In genomic region chr15:90191795-90192494, GRCh38 we compare ENCODE assay signal across 1 cellular context.
TF ChIP-seq lines count a peak whose summit lies in the region.

No MANE protein-coding gene starts in this region.

TF ChIP-seq in GM12878, 131 proteins besides CTCF, POLR2A, EP300 and RAD21 (continued from another document and continues in another):
- TF ChIP-seq CREM (IDR thresholded peaks at IDR 0.05; ENCODE audit: low read depth): no peak
- no peak for TF ChIP-seq BACH1 (IDR thresholded peaks at IDR 0.05; ENCODE audit: borderline replicate concordance)
- no peak for TF ChIP-seq RELB (IDR thresholded peaks at IDR 0.05; ENCODE audit: low read depth)
- no peak for TF ChIP-seq REST (IDR thresholded peaks at IDR 0.05; ENCODE audit: low read depth, low read length)
- peak; percentile 82 for TF ChIP-seq FOXM1 (IDR thresholded peaks at IDR 0.05; ENCODE audit: low read depth, low read length)
- TF ChIP-seq EZH2 (IDR thresholded peaks at IDR 0.05; ENCODE audit: borderline replicate concordance, control insufficient read depth, low read depth, low read length): no peak
- TF ChIP-seq ATF2 (IDR thresholded peaks at IDR 0.05; ENCODE audit: low read length): no peak
- no peak for TF ChIP-seq BCL3 (IDR thresholded peaks at IDR 0.05; ENCODE audit: borderline replicate concordance, insufficient read depth, low read depth, low read length, poor library complexity, severe bottlenecking)
- TF ChIP-seq SIN3A (IDR thresholded peaks at IDR 0.05; ENCODE audit: low read depth, low read length): no peak
- TF ChIP-seq RAD51 (IDR thresholded peaks at IDR 0.05): no peak
- TF ChIP-seq PML (IDR thresholded peaks at IDR 0.05; ENCODE audit: low read length): no peak
- TF ChIP-seq MTA2 (IDR thresholded peaks at IDR 0.05; ENCODE audit: low read depth): peak; percentile 59; the same call in 1 of the 2 replicates
- no peak for TF ChIP-seq CHD4 (IDR thresholded peaks at IDR 0.05)
- TF ChIP-seq ZBTB4 (CRISPR knock-in tag; IDR thresholded peaks at IDR 0.05): no peak
- no peak for TF ChIP-seq E4F1 (IDR thresholded peaks at IDR 0.05; ENCODE audit: borderline replicate concordance, partially characterized antibody)
- TF ChIP-seq NFYA (IDR thresholded peaks at IDR 0.05; ENCODE audit: borderline replicate concordance, low read depth, low read length): no peak
- peak; percentile 45; the same call in 1 of the 2 replicates for TF ChIP-seq YY1 (IDR thresholded peaks at IDR 0.05; ENCODE audit: low read depth, low read length)
- TF ChIP-seq NBN (IDR thresholded peaks at IDR 0.05): no peak; the same call in 1 of the 2 replicates
- peak; percentile 80 for TF ChIP-seq PKNOX1 (IDR thresholded peaks at IDR 0.05)
- no peak for TF ChIP-seq CBX3 (IDR thresholded peaks at IDR 0.05; ENCODE audit: borderline replicate concordance, low read depth)
- TF ChIP-seq SREBF2 (IDR thresholded peaks at IDR 0.05; ENCODE audit: low read length): no peak
- TF ChIP-seq RCOR1 (conservative IDR thresholded peaks at IDR 0.05; ENCODE audit: low read depth, low read length): no peak
- TF ChIP-seq SIX5 (IDR thresholded peaks at IDR 0.05; ENCODE audit: low read depth, low read length, severe bottlenecking): no peak
- TF ChIP-seq SUZ12 (IDR thresholded peaks at IDR 0.05; ENCODE audit: unreplicated experiment): no peak
- no peak for TF ChIP-seq E2F4 (IDR thresholded peaks at IDR 0.05; ENCODE audit: low read depth, low read length)
- peak; percentile 57 for TF ChIP-seq EED (IDR thresholded peaks at IDR 0.05; ENCODE audit: low read depth)
- TF ChIP-seq BCL11A (IDR thresholded peaks at IDR 0.05; ENCODE audit: low read depth, low read length): no peak
- TF ChIP-seq TAF1 (IDR thresholded peaks at IDR 0.05; ENCODE audit: borderline replicate concordance, low read depth, low read length): no peak
- TF ChIP-seq SMAD1 (IDR thresholded peaks at IDR 0.05; ENCODE audit: low read depth, partially characterized antibody): no peak
- TF ChIP-seq NR2F1 (conservative IDR thresholded peaks at IDR 0.05): 0 out of 2 replicates have a peak, but pooled peaks have one; percentile 22
- TF ChIP-seq JUNB (IDR thresholded peaks at IDR 0.05): no peak
- TF ChIP-seq MXI1 (IDR thresholded peaks at IDR 0.05; ENCODE audit: low read depth, low read length): no peak
- no peak for TF ChIP-seq IRF5 (IDR thresholded peaks at IDR 0.05; ENCODE audit: borderline replicate concordance)
- TF ChIP-seq POLR2AphosphoS2 (IDR thresholded peaks at IDR 0.05; ENCODE audit: low read depth, low read length): no peak
- no peak for TF ChIP-seq BRCA1 (IDR thresholded peaks at IDR 0.05; ENCODE audit: low read depth, low read length)
- TF ChIP-seq ZNF217 (IDR thresholded peaks at IDR 0.05): no peak
- no peak for TF ChIP-seq HDAC6 (IDR thresholded peaks at IDR 0.05; ENCODE audit: unreplicated experiment)
- no peak for TF ChIP-seq SREBF1 (IDR thresholded peaks at IDR 0.05; ENCODE audit: low read length)
- TF ChIP-seq MTA3 (IDR thresholded peaks at IDR 0.05; ENCODE audit: borderline replicate concordance, low read length): no peak
- TF ChIP-seq ZBTB11 (CRISPR knock-in tag; IDR thresholded peaks at IDR 0.05): no peak
- no peak for TF ChIP-seq MYC (IDR thresholded peaks at IDR 0.05; ENCODE audit: insufficient read depth, insufficient read length, insufficient replicate concordance, low read length, severe bottlenecking)
- no peak for TF ChIP-seq ZNF622 (IDR thresholded peaks at IDR 0.05)
